ENCODE assay signal across 11 cellular contexts in genomic region chrX:123424546-123424945, GRCh38.
DNase-seq lines count a peak whose midpoint lies in the region; ATAC-seq, FAIRE-seq and TF ChIP-seq lines count a peak whose summit lies in the region.
"Had no signal": no experiment of that assay in that cellular context is flagged by ENCODE, and none has a peak within 500 bp of the region (broad histone marks: within the 10 kb centered on the region; RNA-seq: fewer than 3 reads in every experiment).

No MANE protein-coding gene starts in this region.

- no peak overlapping the region for H3K4me3 ChIP-seq in kidney (ENCODE audit: low read length in 2 of 2)

- no peaks in the 10 kb centered on the region for H3K4me1 ChIP-seq in kidney (ENCODE audit: control insufficient read depth in 1 of 2, insufficient read depth in 1 of 2, low read depth in 1 of 2, low read length in 2 of 2)

- H3K9me3 ChIP-seq in kidney (ENCODE audit: control insufficient read depth in 1 of 2, low read length in 2 of 2), result no peaks in the 10 kb centered on the region

- no peaks in the 10 kb centered on the region for H3K36me3 ChIP-seq in kidney (ENCODE audit: control insufficient read depth in 1 of 2, insufficient read depth in 2 of 2, low read length in 2 of 2)

- intact Hi-C loops in kidney (cut with DNase I), result no loop called here

- DNase-seq in iris pigment epithelial cell (ENCODE audit: low read depth) (peak; percentile 40), 8988T (no peak), kidney (no peak)
- no peak for DNase-seq in activated naive CD4-positive, alpha-beta T cell (lab: John Stamatoyannopoulos, UW)
- DNase-seq: activated CD4-positive, alpha-beta T cell treated with anti-CD3 and anti-CD28 coated beads, Interleukin-2, amount 10 ng/mL, durations not matched to agents 24 days and 14 days; NCI-H2029 had no signal

- no peak for TF ChIP-seq CTCF in kidney (IDR thresholded peaks at IDR 0.05; ENCODE audit: borderline replicate concordance, extremely low read depth, insufficient read depth)

- ATAC-seq in GM18502 (IDR thresholded peaks at IDR 0.05; ENCODE audit: poor library complexity, unreplicated experiment) (peak; percentile 95), GM21786 (IDR thresholded peaks at IDR 0.05; ENCODE audit: unreplicated experiment) (peak; percentile 78), HG03571 (IDR thresholded peaks at IDR 0.05; ENCODE audit: unreplicated experiment) (peak; percentile 91), HG03097 (IDR thresholded peaks at IDR 0.05; ENCODE audit: low FRiP score, unreplicated experiment) (no peak)

- no peak overlapping the region for H3K27ac ChIP-seq in kidney (ENCODE audit: low read depth in 2 of 2, low read length in 2 of 2)

- no peak for FAIRE-seq in kidney (lab: Jason Lieb, UNC)
- FAIRE-seq: endometrium had no signal

- H3K9ac ChIP-seq in kidney (ENCODE audit: low read length in 2 of 2), result no peak overlapping the region
